In the genomic region with DNA sequence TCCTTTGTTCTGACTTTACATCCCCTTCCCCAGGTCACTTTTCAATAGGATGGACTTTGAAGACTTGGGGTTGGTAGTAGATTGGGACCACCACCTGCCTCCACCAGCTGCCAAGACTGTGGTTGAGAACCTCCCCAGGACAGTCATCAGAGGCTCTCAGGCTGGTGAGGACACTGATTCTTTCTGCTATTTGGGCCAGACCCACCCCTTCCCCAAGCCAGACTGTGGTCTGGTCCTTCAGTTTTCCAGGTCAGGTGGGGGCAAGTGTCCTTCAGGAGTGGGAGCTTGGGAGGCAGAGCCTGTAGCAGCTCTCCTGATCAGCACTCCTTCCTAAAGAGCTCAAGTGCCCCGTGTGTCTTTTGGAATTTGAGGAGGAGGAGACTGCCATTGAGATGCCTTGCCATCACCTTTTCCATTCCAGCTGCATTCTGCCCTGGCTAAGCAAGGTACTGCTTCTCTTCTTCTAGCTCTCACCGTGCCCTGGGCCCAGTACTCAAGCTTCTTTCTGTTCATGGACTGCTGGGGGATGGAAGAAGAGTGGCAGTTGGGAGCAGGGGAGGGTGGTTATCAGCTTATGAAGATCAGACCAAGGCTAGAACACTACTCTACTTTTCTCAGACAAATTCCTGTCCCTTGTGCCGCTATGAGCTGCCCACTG, we compare ENCODE assay signal across 1 cellular context.
TF ChIP-seq lines count a peak whose summit lies in the region.

No MANE protein-coding gene starts in this region.

TF ChIP-seq in HepG2, 621 proteins besides CTCF, POLR2A, EP300 and RAD21 (continued from another document and continues in another):
- TF ChIP-seq, protein P1, sequence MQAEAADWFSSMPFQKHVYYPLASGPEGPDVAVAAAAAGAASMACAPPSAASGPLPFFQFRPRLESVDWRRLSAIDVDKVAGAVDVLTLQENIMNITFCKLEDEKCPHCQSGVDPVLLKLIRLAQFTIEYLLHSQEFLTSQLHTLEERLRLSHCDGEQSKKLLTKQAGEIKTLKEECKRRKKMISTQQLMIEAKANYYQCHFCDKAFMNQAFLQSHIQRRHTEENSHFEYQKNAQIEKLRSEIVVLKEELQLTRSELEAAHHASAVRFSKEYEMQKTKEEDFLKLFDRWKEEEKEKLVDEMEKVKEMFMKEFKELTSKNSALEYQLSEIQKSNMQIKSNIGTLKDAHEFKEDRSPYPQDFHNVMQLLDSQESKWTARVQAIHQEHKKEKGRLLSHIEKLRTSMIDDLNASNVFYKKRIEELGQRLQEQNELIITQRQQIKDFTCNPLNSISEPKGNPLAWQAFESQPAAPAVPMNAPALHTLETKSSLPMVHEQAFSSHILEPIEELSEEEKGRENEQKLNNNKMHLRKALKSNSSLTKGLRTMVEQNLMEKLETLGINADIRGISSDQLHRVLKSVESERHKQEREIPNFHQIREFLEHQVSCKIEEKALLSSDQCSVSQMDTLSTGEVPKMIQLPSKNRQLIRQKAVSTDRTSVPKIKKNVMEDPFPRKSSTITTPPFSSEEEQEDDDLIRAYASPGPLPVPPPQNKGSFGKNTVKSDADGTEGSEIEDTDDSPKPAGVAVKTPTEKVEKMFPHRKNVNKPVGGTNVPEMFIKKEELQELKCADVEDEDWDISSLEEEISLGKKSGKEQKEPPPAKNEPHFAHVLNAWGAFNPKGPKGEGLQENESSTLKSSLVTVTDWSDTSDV (CRISPR knock-in tag; IDR thresholded peaks at IDR 0.05), result no peak
- TF ChIP-seq, protein P2, sequence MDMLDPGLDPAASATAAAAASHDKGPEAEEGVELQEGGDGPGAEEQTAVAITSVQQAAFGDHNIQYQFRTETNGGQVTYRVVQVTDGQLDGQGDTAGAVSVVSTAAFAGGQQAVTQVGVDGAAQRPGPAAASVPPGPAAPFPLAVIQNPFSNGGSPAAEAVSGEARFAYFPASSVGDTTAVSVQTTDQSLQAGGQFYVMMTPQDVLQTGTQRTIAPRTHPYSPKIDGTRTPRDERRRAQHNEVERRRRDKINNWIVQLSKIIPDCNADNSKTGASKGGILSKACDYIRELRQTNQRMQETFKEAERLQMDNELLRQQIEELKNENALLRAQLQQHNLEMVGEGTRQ (IDR thresholded peaks at IDR 0.05; ENCODE audit: low read depth, low read length), result no peak
- TF ChIP-seq, protein P2 (CRISPR knock-in tag; IDR thresholded peaks at IDR 0.05; ENCODE audit: borderline replicate concordance), result no peak
- TF ChIP-seq, protein P3, sequence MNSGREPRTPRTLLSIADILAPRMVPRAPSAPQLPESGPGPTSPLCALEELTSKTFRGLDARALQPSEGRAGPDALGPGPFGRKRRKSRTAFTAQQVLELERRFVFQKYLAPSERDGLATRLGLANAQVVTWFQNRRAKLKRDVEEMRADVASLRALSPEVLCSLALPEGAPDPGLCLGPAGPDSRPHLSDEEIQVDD (CRISPR knock-in tag; IDR thresholded peaks at IDR 0.05; ENCODE audit: borderline replicate concordance), result no peak
- TF ChIP-seq ZNF607 (CRISPR knock-in tag; IDR thresholded peaks at IDR 0.05; ENCODE audit: borderline replicate concordance) (no peak), FOXM1 (CRISPR knock-in tag; IDR thresholded peaks at IDR 0.05) (no peak), ZNF484 (CRISPR knock-in tag; IDR thresholded peaks at IDR 0.05; ENCODE audit: borderline replicate concordance, low read depth) (no peak), MAFG (CRISPR knock-in tag; IDR thresholded peaks at IDR 0.05) (no peak), MBNL3 (CRISPR knock-in tag; conservative IDR thresholded peaks at IDR 0.05) (no peak), NCOR1 (IDR thresholded peaks at IDR 0.05; ENCODE audit: borderline replicate concordance, low read length) (no peak), ZNF747 (CRISPR knock-in tag; IDR thresholded peaks at IDR 0.05; ENCODE audit: borderline replicate concordance) (no peak), ZSCAN25 (CRISPR knock-in tag; IDR thresholded peaks at IDR 0.05) (no peak), POLR2AphosphoS5 (IDR thresholded peaks at IDR 0.05; ENCODE audit: low read depth, low read length) (no peak), SMAD9 (CRISPR knock-in tag; IDR thresholded peaks at IDR 0.05) (no peak), SSRP1 (CRISPR knock-in tag; IDR thresholded peaks at IDR 0.05) (peak; percentile 82; the same call in 1 of the 2 replicates), KLF12 (CRISPR knock-in tag; IDR thresholded peaks at IDR 0.05; ENCODE audit: borderline replicate concordance) (no peak), KAT2B (IDR thresholded peaks at IDR 0.05; ENCODE audit: borderline replicate concordance, low read depth, low read length) (no peak), ATM (IDR thresholded peaks at IDR 0.05; ENCODE audit: borderline replicate concordance) (no peak), ZNF709 (CRISPR knock-in tag; IDR thresholded peaks at IDR 0.05) (no peak), ZFP36 (IDR thresholded peaks at IDR 0.05; ENCODE audit: borderline replicate concordance, low read depth, low read length, partially characterized antibody) (no peak), MATR3 (CRISPR knock-in tag; IDR thresholded peaks at IDR 0.05) (no peak), ERF (CRISPR knock-in tag; IDR thresholded peaks at IDR 0.05) (no peak), POLR2AphosphoS2 (IDR thresholded peaks at IDR 0.05; ENCODE audit: low read depth, low read length) (0 out of 2 replicates have a peak, but pooled peaks have one; percentile 23), ZFP90 (CRISPR knock-in tag; IDR thresholded peaks at IDR 0.05; ENCODE audit: borderline replicate concordance) (0 out of 2 replicates have a peak, but pooled peaks have one; percentile 25), SMC3 (IDR thresholded peaks at IDR 0.05; ENCODE audit: low read length) (no peak), ZNF563 (CRISPR knock-in tag; IDR thresholded peaks at IDR 0.05) (peak; percentile 49; the same call in 1 of the 2 replicates), ZIK1 (CRISPR knock-in tag; IDR thresholded peaks at IDR 0.05; ENCODE audit: borderline replicate concordance, low read depth) (no peak), ZNF317 (CRISPR knock-in tag; IDR thresholded peaks at IDR 0.05) (no peak)
- TF ChIP-seq, protein P4, sequence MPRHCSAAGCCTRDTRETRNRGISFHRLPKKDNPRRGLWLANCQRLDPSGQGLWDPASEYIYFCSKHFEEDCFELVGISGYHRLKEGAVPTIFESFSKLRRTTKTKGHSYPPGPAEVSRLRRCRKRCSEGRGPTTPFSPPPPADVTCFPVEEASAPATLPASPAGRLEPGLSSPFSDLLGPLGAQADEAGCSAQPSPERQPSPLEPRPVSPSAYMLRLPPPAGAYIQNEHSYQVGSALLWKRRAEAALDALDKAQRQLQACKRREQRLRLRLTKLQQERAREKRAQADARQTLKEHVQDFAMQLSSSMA (CRISPR knock-in tag; IDR thresholded peaks at IDR 0.05), result no peak
- TF ChIP-seq, protein P5, sequence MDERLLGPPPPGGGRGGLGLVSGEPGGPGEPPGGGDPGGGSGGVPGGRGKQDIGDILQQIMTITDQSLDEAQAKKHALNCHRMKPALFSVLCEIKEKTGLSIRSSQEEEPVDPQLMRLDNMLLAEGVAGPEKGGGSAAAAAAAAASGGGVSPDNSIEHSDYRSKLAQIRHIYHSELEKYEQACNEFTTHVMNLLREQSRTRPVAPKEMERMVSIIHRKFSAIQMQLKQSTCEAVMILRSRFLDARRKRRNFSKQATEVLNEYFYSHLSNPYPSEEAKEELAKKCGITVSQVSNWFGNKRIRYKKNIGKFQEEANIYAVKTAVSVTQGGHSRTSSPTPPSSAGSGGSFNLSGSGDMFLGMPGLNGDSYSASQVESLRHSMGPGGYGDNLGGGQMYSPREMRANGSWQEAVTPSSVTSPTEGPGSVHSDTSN (CRISPR knock-in tag; IDR thresholded peaks at IDR 0.05), result 0 out of 2 replicates have a peak, but pooled peaks have one; percentile 7
- TF ChIP-seq, protein P6, sequence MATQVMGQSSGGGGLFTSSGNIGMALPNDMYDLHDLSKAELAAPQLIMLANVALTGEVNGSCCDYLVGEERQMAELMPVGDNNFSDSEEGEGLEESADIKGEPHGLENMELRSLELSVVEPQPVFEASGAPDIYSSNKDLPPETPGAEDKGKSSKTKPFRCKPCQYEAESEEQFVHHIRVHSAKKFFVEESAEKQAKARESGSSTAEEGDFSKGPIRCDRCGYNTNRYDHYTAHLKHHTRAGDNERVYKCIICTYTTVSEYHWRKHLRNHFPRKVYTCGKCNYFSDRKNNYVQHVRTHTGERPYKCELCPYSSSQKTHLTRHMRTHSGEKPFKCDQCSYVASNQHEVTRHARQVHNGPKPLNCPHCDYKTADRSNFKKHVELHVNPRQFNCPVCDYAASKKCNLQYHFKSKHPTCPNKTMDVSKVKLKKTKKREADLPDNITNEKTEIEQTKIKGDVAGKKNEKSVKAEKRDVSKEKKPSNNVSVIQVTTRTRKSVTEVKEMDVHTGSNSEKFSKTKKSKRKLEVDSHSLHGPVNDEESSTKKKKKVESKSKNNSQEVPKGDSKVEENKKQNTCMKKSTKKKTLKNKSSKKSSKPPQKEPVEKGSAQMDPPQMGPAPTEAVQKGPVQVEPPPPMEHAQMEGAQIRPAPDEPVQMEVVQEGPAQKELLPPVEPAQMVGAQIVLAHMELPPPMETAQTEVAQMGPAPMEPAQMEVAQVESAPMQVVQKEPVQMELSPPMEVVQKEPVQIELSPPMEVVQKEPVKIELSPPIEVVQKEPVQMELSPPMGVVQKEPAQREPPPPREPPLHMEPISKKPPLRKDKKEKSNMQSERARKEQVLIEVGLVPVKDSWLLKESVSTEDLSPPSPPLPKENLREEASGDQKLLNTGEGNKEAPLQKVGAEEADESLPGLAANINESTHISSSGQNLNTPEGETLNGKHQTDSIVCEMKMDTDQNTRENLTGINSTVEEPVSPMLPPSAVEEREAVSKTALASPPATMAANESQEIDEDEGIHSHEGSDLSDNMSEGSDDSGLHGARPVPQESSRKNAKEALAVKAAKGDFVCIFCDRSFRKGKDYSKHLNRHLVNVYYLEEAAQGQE (IDR thresholded peaks at IDR 0.05; ENCODE audit: borderline replicate concordance in 1 of 2, low read depth in 1 of 2, low read length in 2 of 2), result no peak
- TF ChIP-seq, protein P7, sequence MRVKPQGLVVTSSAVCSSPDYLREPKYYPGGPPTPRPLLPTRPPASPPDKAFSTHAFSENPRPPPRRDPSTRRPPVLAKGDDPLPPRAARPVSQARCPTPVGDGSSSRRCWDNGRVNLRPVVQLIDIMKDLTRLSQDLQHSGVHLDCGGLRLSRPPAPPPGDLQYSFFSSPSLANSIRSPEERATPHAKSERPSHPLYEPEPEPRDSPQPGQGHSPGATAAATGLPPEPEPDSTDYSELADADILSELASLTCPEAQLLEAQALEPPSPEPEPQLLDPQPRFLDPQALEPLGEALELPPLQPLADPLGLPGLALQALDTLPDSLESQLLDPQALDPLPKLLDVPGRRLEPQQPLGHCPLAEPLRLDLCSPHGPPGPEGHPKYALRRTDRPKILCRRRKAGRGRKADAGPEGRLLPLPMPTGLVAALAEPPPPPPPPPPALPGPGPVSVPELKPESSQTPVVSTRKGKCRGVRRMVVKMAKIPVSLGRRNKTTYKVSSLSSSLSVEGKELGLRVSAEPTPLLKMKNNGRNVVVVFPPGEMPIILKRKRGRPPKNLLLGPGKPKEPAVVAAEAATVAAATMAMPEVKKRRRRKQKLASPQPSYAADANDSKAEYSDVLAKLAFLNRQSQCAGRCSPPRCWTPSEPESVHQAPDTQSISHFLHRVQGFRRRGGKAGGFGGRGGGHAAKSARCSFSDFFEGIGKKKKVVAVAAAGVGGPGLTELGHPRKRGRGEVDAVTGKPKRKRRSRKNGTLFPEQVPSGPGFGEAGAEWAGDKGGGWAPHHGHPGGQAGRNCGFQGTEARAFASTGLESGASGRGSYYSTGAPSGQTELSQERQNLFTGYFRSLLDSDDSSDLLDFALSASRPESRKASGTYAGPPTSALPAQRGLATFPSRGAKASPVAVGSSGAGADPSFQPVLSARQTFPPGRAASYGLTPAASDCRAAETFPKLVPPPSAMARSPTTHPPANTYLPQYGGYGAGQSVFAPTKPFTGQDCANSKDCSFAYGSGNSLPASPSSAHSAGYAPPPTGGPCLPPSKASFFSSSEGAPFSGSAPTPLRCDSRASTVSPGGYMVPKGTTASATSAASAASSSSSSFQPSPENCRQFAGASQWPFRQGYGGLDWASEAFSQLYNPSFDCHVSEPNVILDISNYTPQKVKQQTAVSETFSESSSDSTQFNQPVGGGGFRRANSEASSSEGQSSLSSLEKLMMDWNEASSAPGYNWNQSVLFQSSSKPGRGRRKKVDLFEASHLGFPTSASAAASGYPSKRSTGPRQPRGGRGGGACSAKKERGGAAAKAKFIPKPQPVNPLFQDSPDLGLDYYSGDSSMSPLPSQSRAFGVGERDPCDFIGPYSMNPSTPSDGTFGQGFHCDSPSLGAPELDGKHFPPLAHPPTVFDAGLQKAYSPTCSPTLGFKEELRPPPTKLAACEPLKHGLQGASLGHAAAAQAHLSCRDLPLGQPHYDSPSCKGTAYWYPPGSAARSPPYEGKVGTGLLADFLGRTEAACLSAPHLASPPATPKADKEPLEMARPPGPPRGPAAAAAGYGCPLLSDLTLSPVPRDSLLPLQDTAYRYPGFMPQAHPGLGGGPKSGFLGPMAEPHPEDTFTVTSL (CRISPR knock-in tag; IDR thresholded peaks at IDR 0.05; ENCODE audit: borderline replicate concordance), result no peak
- TF ChIP-seq, protein P8, sequence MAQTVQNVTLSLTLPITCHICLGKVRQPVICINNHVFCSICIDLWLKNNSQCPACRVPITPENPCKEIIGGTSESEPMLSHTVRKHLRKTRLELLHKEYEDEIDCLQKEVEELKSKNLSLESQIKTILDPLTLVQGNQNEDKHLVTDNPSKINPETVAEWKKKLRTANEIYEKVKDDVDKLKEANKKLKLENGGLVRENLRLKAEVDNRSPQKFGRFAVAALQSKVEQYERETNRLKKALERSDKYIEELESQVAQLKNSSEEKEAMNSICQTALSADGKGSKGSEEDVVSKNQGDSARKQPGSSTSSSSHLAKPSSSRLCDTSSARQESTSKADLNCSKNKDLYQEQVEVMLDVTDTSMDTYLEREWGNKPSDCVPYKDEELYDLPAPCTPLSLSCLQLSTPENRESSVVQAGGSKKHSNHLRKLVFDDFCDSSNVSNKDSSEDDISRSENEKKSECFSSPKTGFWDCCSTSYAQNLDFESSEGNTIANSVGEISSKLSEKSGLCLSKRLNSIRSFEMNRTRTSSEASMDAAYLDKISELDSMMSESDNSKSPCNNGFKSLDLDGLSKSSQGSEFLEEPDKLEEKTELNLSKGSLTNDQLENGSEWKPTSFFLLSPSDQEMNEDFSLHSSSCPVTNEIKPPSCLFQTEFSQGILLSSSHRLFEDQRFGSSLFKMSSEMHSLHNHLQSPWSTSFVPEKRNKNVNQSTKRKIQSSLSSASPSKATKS (CRISPR knock-in tag; IDR thresholded peaks at IDR 0.05), result no peak
- TF ChIP-seq, protein P9, sequence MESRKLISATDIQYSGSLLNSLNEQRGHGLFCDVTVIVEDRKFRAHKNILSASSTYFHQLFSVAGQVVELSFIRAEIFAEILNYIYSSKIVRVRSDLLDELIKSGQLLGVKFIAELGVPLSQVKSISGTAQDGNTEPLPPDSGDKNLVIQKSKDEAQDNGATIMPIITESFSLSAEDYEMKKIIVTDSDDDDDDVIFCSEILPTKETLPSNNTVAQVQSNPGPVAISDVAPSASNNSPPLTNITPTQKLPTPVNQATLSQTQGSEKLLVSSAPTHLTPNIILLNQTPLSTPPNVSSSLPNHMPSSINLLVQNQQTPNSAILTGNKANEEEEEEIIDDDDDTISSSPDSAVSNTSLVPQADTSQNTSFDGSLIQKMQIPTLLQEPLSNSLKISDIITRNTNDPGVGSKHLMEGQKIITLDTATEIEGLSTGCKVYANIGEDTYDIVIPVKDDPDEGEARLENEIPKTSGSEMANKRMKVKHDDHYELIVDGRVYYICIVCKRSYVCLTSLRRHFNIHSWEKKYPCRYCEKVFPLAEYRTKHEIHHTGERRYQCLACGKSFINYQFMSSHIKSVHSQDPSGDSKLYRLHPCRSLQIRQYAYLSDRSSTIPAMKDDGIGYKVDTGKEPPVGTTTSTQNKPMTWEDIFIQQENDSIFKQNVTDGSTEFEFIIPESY (CRISPR knock-in tag; IDR thresholded peaks at IDR 0.05), result no peak
